In the genomic region with DNA sequence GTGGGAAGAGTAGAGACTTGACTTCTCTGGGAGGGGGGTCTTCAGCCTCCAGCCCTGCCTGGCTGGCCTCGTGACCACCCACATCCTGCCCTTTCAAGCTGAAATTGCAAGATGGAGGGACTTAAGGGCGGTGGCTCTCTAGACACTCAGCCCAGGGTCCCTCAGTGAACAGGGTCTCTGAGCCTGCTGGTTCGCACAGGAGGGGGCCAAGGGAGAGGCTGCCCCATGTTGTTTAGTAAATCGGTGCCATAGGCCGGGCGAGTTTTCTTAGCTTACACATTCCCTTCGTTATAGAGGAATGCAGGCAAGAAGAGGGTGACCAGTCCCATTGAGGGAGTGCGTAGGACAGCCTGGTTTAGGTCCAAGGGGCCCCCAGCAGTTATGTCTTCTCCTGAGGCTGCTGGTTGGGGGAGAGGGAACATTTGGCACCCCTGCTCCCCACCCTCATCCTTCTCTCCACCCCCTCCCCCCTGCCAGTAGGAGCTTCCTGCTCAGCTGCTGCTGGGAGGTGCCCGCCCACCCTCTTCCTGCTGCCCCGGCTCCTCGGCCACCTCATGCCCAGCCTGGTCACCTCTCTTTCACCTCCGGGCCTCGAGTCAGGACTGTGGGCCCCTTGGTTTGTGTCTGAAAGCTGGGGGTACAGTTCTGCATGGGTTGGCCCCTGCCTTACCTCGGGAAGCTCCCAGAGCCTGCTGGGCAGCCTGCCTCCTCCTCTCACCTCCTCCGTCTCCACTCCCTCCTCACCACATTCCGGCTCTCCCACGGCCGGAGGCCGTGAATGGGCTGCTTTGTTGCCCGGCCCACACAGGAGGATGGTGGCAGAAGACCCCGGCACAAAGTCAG, we compare ENCODE assay signal across 9 cellular contexts. TPM values are rescaled to one million over a fixed set of nuclear protein-coding genes. Genes with fewer than 3 reads are reported as not detected.
DNase-seq lines count a peak whose midpoint lies in the region; ATAC-seq and TF ChIP-seq lines count a peak whose summit lies in the region.
"Had no signal": no experiment of that assay in that cellular context is flagged by ENCODE, and none has a peak within 500 bp of the region (broad histone marks: within the 10 kb centered on the region; RNA-seq: fewer than 3 reads in every experiment).

No MANE protein-coding gene starts in this region.

- H4K20me1 ChIP-seq in hepatocyte (ENCODE audit: insufficient read depth, poor library complexity, severe bottlenecking), result no peaks in the 10 kb centered on the region

- no peak for TF ChIP-seq CTCF in hepatocyte (IDR thresholded peaks at IDR 0.05; ENCODE audit: poor library complexity)
- TF ChIP-seq CTCF in testis (IDR thresholded peaks at IDR 0.05), result no peak

- H3K9me3 ChIP-seq in hepatocyte (ENCODE audit: low read depth) (no peaks in the 10 kb centered on the region), testis (no peaks in the 10 kb centered on the region)

- H3K36me3 ChIP-seq in hepatocyte (replicated peaks; ENCODE audit: insufficient read depth, low read depth), result no peaks in the 10 kb centered on the region
- no peaks in the 10 kb centered on the region for H3K36me3 ChIP-seq in testis (ENCODE audit: low read depth, missing control alignments)

- peaks cover 19% of the 10 kb centered on the region for H3K36me3 Mint-ChIP-seq in activated CD4-positive, alpha-beta T cell treated with anti-CD3 and anti-CD28 coated beads for 36 hours (ENCODE audit: low read depth)

- no peak overlapping the region for H3K4me3 Mint-ChIP-seq in activated CD4-positive, alpha-beta T cell treated with anti-CD3 and anti-CD28 coated beads for 36 hours

- no peaks in the 10 kb centered on the region for H3K9me2 ChIP-seq in hepatocyte (replicated peaks; ENCODE audit: insufficient read depth)

- no peaks in the 10 kb centered on the region for H3K27me3 Mint-ChIP-seq in activated CD4-positive, alpha-beta T cell treated with anti-CD3 and anti-CD28 coated beads for 36 hours

- H3K4me1 ChIP-seq in hepatocyte (ENCODE audit: insufficient read depth) (peaks cover 27% of the 10 kb centered on the region), testis (peaks cover 59% of the 10 kb centered on the region)

- no peak overlapping the region for H2AFZ ChIP-seq in hepatocyte

- H3K27ac ChIP-seq in hepatocyte (peak overlapping the region; percentile 28), testis (peak overlapping the region; percentile 35 to 50)

- no peaks in the 10 kb centered on the region for H3K9me3 Mint-ChIP-seq in activated CD4-positive, alpha-beta T cell treated with anti-CD3 and anti-CD28 coated beads for 36 hours (ENCODE audit: low read depth)

- DNase-seq in activated CD4-positive, alpha-beta T cell treated with anti-CD3 and anti-CD28 coated beads for 36 hours, result no peak
- no peak for DNase-seq in activated CD4-positive, alpha-beta T cell treated with anti-CD3 and anti-CD28 coated beads, Interleukin-2, amount 50 U/mL, for 1 hour
- DNase-seq in amniotic epithelial cell (ENCODE audit: low read depth), result peak; percentile 51
- no peak for DNase-seq in hepatocyte (ENCODE audit: low spot score)
- peak; percentile 72 for DNase-seq in testis
- no peak for DNase-seq in T-helper 2 cell
- DNase-seq: NCI-H524 had no signal

- H3K4me2 ChIP-seq in hepatocyte, result peak overlapping the region; percentile 48

- no peak for TF ChIP-seq POLR2A in testis (IDR thresholded peaks at IDR 0.05)

- H3K4me3 ChIP-seq in hepatocyte (no peak overlapping the region), testis (no peak overlapping the region)

- WGBS in hepatocyte (ENCODE audit: low lambda C conversion rate, missing lambda C conversion rate), result 71% methylated on average over 20 of the region's 21 CpGs
- WGBS in testis, 2 donors, result 53 to 64% methylated on average over 15 to 21 of the region's 21 CpGs

- POLR2A ChIA-PET in activated CD4-positive, alpha-beta T cell treated with anti-CD3 and anti-CD28 coated beads for 36 hours (lab: Charles Lee), result no interaction called here

- H3K27ac Mint-ChIP-seq in activated CD4-positive, alpha-beta T cell treated with anti-CD3 and anti-CD28 coated beads for 36 hours, result peak overlapping the region; percentile 25

- ATAC-seq in activated CD4-positive, alpha-beta T cell treated with anti-CD3 and anti-CD28 coated beads for 36 hours, result no peak
- ATAC-seq in GM21825 (IDR thresholded peaks at IDR 0.05; ENCODE audit: unreplicated experiment) (no peak), HG02588 (IDR thresholded peaks at IDR 0.05; ENCODE audit: unreplicated experiment) (no peak)

- peaks cover 46% of the 10 kb centered on the region for H3K79me2 ChIP-seq in hepatocyte

- peaks cover 48% of the 10 kb centered on the region for H3K4me1 Mint-ChIP-seq in activated CD4-positive, alpha-beta T cell treated with anti-CD3 and anti-CD28 coated beads for 36 hours

- CTCF ChIA-PET in activated CD4-positive, alpha-beta T cell treated with anti-CD3 and anti-CD28 coated beads for 36 hours (lab: Charles Lee), result interaction anchor here (4.0 kb wide), 1 partner anchor 26 kb away, joined by 27 read pairs; no protein-coding TSS in a partner anchor

- intact Hi-C loops in activated CD4-positive, alpha-beta T cell treated with anti-CD3 and anti-CD28 coated beads for 36 hours (cut with DNase I, micrococcal nuclease), result no loop called here
- intact Hi-C loops in testis (cut with DNase I; ENCODE audit: low total_unique reads), result no loop called here

- H3K27me3 ChIP-seq in hepatocyte (no peaks in the 10 kb centered on the region), testis (no peaks in the 10 kb centered on the region)

RNA-seq across cellular contexts. Expression of a gene that starts 3.9 kb away (rescaled TPM):
- 10 to 100 TPM; 32.7 to 37.5 TPM for total RNA-seq in activated CD4-positive, alpha-beta T cell treated with anti-CD3 and anti-CD28 coated beads for 36 hours
- total RNA-seq in hepatocyte (20.8 and 25.7 TPM in 2 replicates), testis (100 to 1,000 TPM in 1 of 2 donors, 10 to 100 TPM in 1; 92.5 to 118 TPM)
- polyA plus RNA-seq in hepatocyte (22.2 and 31.0 TPM in 2 replicates), testis (ENCODE audit: insufficient read depth, low read depth, low replicate concordance) (31.4 TPM)

RNA-seq across cellular contexts. Expression of a gene that starts 7.9 kb away (rescaled TPM):
- total RNA-seq in activated CD4-positive, alpha-beta T cell treated with anti-CD3 and anti-CD28 coated beads for 36 hours, result 10 to 100 TPM; 13.2 to 14.3 TPM
- total RNA-seq in hepatocyte (4.9 and 8.8 TPM in 2 replicates), testis (10 to 100 TPM; 10.1 to 10.6 TPM)
- polyA plus RNA-seq in hepatocyte (13.9 and 20.3 TPM in 2 replicates), testis (ENCODE audit: insufficient read depth, low read depth, low replicate concordance) (8.0 TPM)

RNA-seq across cellular contexts. Expression of a gene that starts 32.3 kb away (rescaled TPM):
- total RNA-seq in activated CD4-positive, alpha-beta T cell treated with anti-CD3 and anti-CD28 coated beads for 36 hours, result 100 to 1,000 TPM; 435 to 569 TPM
- 104 and 130 TPM in 2 replicates for total RNA-seq in hepatocyte
- 168 and 209 TPM in 2 replicates for polyA plus RNA-seq in hepatocyte
- 100 to 1,000 TPM; 230 to 243 TPM for total RNA-seq in testis
- 189 TPM for polyA plus RNA-seq in testis (ENCODE audit: insufficient read depth, low read depth, low replicate concordance)

RNA-seq across cellular contexts. Expression of a gene that starts 35.8 kb away (rescaled TPM):
- 1 to 10 TPM in 1 of 2 experiments, under 1 TPM in 1; 0.58 to 1.1 TPM for total RNA-seq in activated CD4-positive, alpha-beta T cell treated with anti-CD3 and anti-CD28 coated beads for 36 hours
- 1.7 and 1.8 TPM in 2 replicates for total RNA-seq in hepatocyte
- 1.6 and 2.0 TPM in 2 replicates for polyA plus RNA-seq in hepatocyte
- 1 to 10 TPM; 5.3 to 7.6 TPM for total RNA-seq in testis
- polyA plus RNA-seq in testis (ENCODE audit: insufficient read depth, low read depth, low replicate concordance), result 7.1 TPM

RNA-seq across cellular contexts. Expression of a gene that starts 56.7 kb away (rescaled TPM):
- total RNA-seq in activated CD4-positive, alpha-beta T cell treated with anti-CD3 and anti-CD28 coated beads for 36 hours, result 10 to 100 TPM; 67.5 to 69.0 TPM
- total RNA-seq in hepatocyte (26.8 and 28.4 TPM in 2 replicates), testis (10 to 100 TPM; 86.8 to 91.2 TPM)
- polyA plus RNA-seq in hepatocyte (50.0 and 51.6 TPM in 2 replicates), testis (ENCODE audit: insufficient read depth, low read depth, low replicate concordance) (94.5 TPM)

Comparison
In these comparisons a context has a peak if more than half of its experiments do, and no peak if none do; other contexts are left out.
1. DNase-seq: peak in amniotic epithelial cell (single experiment) and testis (single experiment); none in activated CD4-positive, alpha-beta T cell treated with anti-CD3 and anti-CD28 coated beads for 36 hours (single experiment), activated CD4-positive, alpha-beta T cell treated with anti-CD3 and anti-CD28 coated beads, Interleukin-2, amount 50 U/mL, for 1 hour (single experiment), hepatocyte (single experiment) and T-helper 2 cell (0 of 5).